Comparison of ENCODE assay signal across 8 cellular contexts in the genomic region with DNA sequence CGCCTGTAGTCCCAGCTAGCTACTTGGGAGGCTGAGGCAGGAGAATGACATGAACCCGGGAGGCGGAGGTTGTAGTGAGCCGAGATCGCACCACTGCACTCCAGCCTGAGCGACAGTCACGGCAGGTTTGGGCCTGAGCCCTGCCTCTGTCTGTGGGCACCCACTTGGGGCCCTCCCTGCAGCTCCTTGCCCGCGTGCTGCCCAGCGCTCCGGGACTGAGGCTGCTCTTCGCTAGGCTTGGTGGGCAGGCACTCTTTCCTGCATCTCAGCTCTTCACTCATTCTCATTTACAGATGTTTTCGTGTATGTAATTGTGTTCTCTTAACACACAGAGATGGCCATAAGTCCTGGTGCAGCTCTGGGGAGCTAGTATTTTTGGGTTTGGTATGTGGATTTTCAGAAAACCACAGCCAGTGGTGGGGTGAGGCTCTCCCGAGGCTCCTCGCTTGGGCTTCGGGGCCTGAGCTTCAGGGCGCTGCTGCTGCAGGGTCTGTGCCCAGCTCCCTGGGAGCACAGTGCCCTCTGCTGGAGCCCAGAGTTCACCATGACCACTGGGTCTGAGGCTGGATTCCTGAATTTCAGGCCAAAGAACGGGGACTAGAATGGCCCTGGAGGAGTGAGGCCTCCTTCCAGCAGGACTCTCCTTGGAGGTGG. TPM values are rescaled to one million over a fixed set of nuclear protein-coding genes. Genes with fewer than 3 reads are reported as not detected.
A peak's percentile ranks its signal among the peaks of the same experiment; 100 is the strongest.
DNase-seq lines count a peak whose midpoint lies in the region; ATAC-seq and TF ChIP-seq lines count a peak whose summit lies in the region.

No MANE protein-coding gene starts in this region.

- peaks cover 69% of the 10 kb centered on the region for H3K4me1 Mint-ChIP-seq in activated T-cell treated with anti-CD3 and anti-CD28 coated beads, Interleukin-2, amount 50 U/mL, for 24 hours (ENCODE audit: low read depth)
- H3K4me1 Mint-ChIP-seq in naive thymus-derived CD8-positive, alpha-beta T cell = peaks cover 36 to 71% (median 61%) of the 10 kb centered on the region in 4 donors

- H3K36me3 Mint-ChIP-seq in activated T-cell treated with anti-CD3 and anti-CD28 coated beads, Interleukin-2, amount 50 U/mL, for 24 hours (ENCODE audit: low read depth) = peaks cover 80% of the 10 kb centered on the region
- H3K36me3 Mint-ChIP-seq in naive thymus-derived CD8-positive, alpha-beta T cell = peaks cover 0 to 50% (median 4%) of the 10 kb centered on the region in 3 donors

- DNase-seq in AG10803 (ENCODE audit: low read depth) = peak; percentile 88
- DNase-seq in GM20000 (ENCODE audit: low spot score) = peak; percentile 79
- DNase-seq in NOMO-1 treated with dmso at 0.1 percent for 144 hours (lab: John Stamatoyannopoulos, UW; ENCODE audit: unreplicated experiment) = peak; percentile 50
- peak; percentile 77 for DNase-seq in activated T-cell treated with anti-CD3 and anti-CD28 coated beads, Interleukin-2, amount 50 U/mL, for 24 hours
- peak; percentile 51 to 81 (median 66) for DNase-seq in naive thymus-derived CD8-positive, alpha-beta T cell
- DNase-seq in stimulated activated naive CD4-positive, alpha-beta T cell treated with Interleukin-2 at 50 U/mL for 16 hours (lab: John Stamatoyannopoulos, UW) = peak; percentile 58

- peak overlapping the region; percentile 12 for H3K27ac Mint-ChIP-seq in activated T-cell treated with anti-CD3 and anti-CD28 coated beads, Interleukin-2, amount 50 U/mL, for 24 hours
- peak overlapping the region in 8 of 10 donors; percentile 11 to 93 (median 64) for H3K27ac Mint-ChIP-seq in naive thymus-derived CD8-positive, alpha-beta T cell

- POLR2A ChIA-PET in naive thymus-derived CD8-positive, alpha-beta T cell (lab: Charles Lee) = interaction anchor here (1.0 to 3.4 kb wide), 4 partner anchors 147 to 415 kb away, joined by 3 to 19 read pairs (median 6); a partner anchor contains a TSS

- peak overlapping the region; percentile 29 for H3K4me3 ChIP-seq in AG10803 (ENCODE audit: low read length)

- no peak overlapping the region for H3K4me3 Mint-ChIP-seq in activated T-cell treated with anti-CD3 and anti-CD28 coated beads, Interleukin-2, amount 50 U/mL, for 24 hours
- peak overlapping the region in 9 of 10 donors; percentile 7 to 75 (median 62) for H3K4me3 Mint-ChIP-seq in naive thymus-derived CD8-positive, alpha-beta T cell

- no peaks in the 10 kb centered on the region for H3K27me3 Mint-ChIP-seq in activated T-cell treated with anti-CD3 and anti-CD28 coated beads, Interleukin-2, amount 50 U/mL, for 24 hours
- no peaks in the 10 kb centered on the region for H3K27me3 Mint-ChIP-seq in naive thymus-derived CD8-positive, alpha-beta T cell

- no peaks in the 10 kb centered on the region for H3K9me3 Mint-ChIP-seq in activated T-cell treated with anti-CD3 and anti-CD28 coated beads, Interleukin-2, amount 50 U/mL, for 24 hours
- no peaks in the 10 kb centered on the region for H3K9me3 Mint-ChIP-seq in naive thymus-derived CD8-positive, alpha-beta T cell

- peak; percentile 57 for ATAC-seq in esophagus mucosa
- ATAC-seq in naive thymus-derived CD8-positive, alpha-beta T cell = peak; percentile 76 to 78
- ATAC-seq in HG02973 (IDR thresholded peaks at IDR 0.05; ENCODE audit: unreplicated experiment) = no peak

- TF ChIP-seq CTCF in AG10803 (conservative IDR thresholded peaks at IDR 0.05; ENCODE audit: low read length) (peak; percentile 93), GM20000 (IDR thresholded peaks at IDR 0.05; ENCODE audit: extremely low read depth, missing control alignments) (peak; percentile 61)

RNA-seq across cellular contexts. Expression of a gene that starts 15.2 kb away (rescaled TPM):
- total RNA-seq in esophagus mucosa = 38.4 TPM
- total RNA-seq in naive thymus-derived CD8-positive, alpha-beta T cell = 100 to 1,000 TPM; 109 to 112 TPM
- polyA plus RNA-seq in naive thymus-derived CD8-positive, alpha-beta T cell = 10 to 100 TPM in 1 of 3 donors, 1 to 10 TPM in 2; 7.5 to 28.4 (median 9.5) TPM

RNA-seq across cellular contexts. Expression of a gene that starts 49.0 kb away (rescaled TPM):
- total RNA-seq in esophagus mucosa = not detected
- total RNA-seq in naive thymus-derived CD8-positive, alpha-beta T cell = not detected
- polyA plus RNA-seq in naive thymus-derived CD8-positive, alpha-beta T cell = not detected

RNA-seq across cellular contexts. Expression of a gene that starts 55.9 kb away (rescaled TPM):
- 0.16 TPM for total RNA-seq in esophagus mucosa
- total RNA-seq in naive thymus-derived CD8-positive, alpha-beta T cell = not detected
- polyA plus RNA-seq in naive thymus-derived CD8-positive, alpha-beta T cell = not detected
